In genomic region chr1:6967431-6968079, GRCh38 we compare ENCODE assay signal across 21 cellular contexts.
DNase-seq lines count a peak whose midpoint lies in the region.
"Had no signal": no experiment of that assay in that cellular context is flagged by ENCODE, and none has a peak within 500 bp of the region (broad histone marks: within the 10 kb centered on the region; RNA-seq: fewer than 3 reads in every experiment).

No MANE protein-coding gene starts in this region.

- H3K9me3 ChIP-seq in CD8-positive, alpha-beta memory T cell (ENCODE audit: low read length) = no peaks in the 10 kb centered on the region
- H3K9me3 ChIP-seq: upper lobe of right lung had no signal

- peak; percentile 78 for DNase-seq in Daoy (ENCODE audit: low read depth)
- DNase-seq in H7 = peak; percentile 31
- DNase-seq in SK-MEL-5 (ENCODE audit: low read depth, low spot score) = peak; percentile 32
- DNase-seq in foreskin melanocyte = peak; percentile 53
- DNase-seq in activated gamma-delta T cell treated with Interleukin-2 at 50 U/mL for 16 hours = no peak
- DNase-seq in dermis blood vessel endothelial cell = no peak
- no peak for DNase-seq in NCI-H774 (lab: John Stamatoyannopoulos, UW)
- DNase-seq in CD8-positive, alpha-beta memory T cell = no peak
- DNase-seq: activated CD8-positive, alpha-beta memory T cell treated with anti-CD3 and anti-CD28 coated beads, Interleukin-2, amount 10 ng/mL, durations not matched to agents 7 days and 5 days; DMS79; left cardiac atrium; NCI-H1092 treated with DMSO at 0.1 percent for 48 hours; NK-92 treated with Interleukin-12 subunit alpha and Interleukin-12 subunit beta, amount 100 ng/mL, for 24 hours; stimulated activated naive CD8-positive, alpha-beta T cell treated with anti-CD3 and anti-CD28 coated beads, Interleukin-15, Interleukin-2, amounts not matched to agents 100 U/mL and 50 U/mL, for 24 hours; T-helper 2 cell; upper lobe of right lung had no signal

- H3K9me3 Mint-ChIP-seq in CD8-positive, alpha-beta memory T cell = peaks cover 0 to 3% (median 0%) of the 10 kb centered on the region in 5 donors
- H3K9me3 Mint-ChIP-seq: activated T-helper 2 cell treated with anti-CD3 and anti-CD28 coated beads, Interferon-gamma antibody, Interleukin-2, Interleukin-4, amounts not matched to agents 10 μg/mL and 5 μg/mL and 100 μg/mL, durations not matched to agents 14 hours and 24 hours and 36 hours; central memory CD8-positive, alpha-beta T cell; mesothelial cell of epicardium; neural progenitor cell had no signal

- no peaks in the 10 kb centered on the region for H3K36me3 Mint-ChIP-seq in CD8-positive, alpha-beta memory T cell
- H3K36me3 Mint-ChIP-seq: activated CD8-positive, alpha-beta memory T cell treated with anti-CD3 and anti-CD28 coated beads, Interleukin-2, amount 10 ng/mL, durations not matched to agents 7 days and 5 days; CD14-positive monocyte; mesothelial cell of epicardium; neural progenitor cell had no signal

- H3K27me3 Mint-ChIP-seq in CD8-positive, alpha-beta memory T cell = peaks cover 26 to 61% of the 10 kb centered on the region in 2 donors

- H3K36me3 ChIP-seq in H7 (replicated peaks; ENCODE audit: control insufficient read depth, insufficient read depth, low read length) = no peaks in the 10 kb centered on the region
- H3K36me3 ChIP-seq in CD8-positive, alpha-beta memory T cell (ENCODE audit: insufficient read depth, low read length) = no peaks in the 10 kb centered on the region
- H3K36me3 ChIP-seq: neural progenitor cell, upper lobe of right lung had no signal

- in situ Hi-C loops in SK-MEL-5 (cut with HindIII; ENCODE audit: low pct_unique_long_range_greater_than_20kb, low sequenced_read_pairs) = no loop called here

- CTCF ChIA-PET in CD8-positive, alpha-beta memory T cell (lab: Charles Lee) = no interaction called here

- peaks cover 12 to 28% (median 15%) of the 10 kb centered on the region in 3 donors for H3K4me1 Mint-ChIP-seq in CD8-positive, alpha-beta memory T cell

- no peak overlapping the region for H3K27ac ChIP-seq in CD8-positive, alpha-beta memory T cell (ENCODE audit: low read depth, low read length)
- H3K27ac ChIP-seq: neural progenitor cell, upper lobe of right lung had no signal

- H3K27ac Mint-ChIP-seq in CD8-positive, alpha-beta memory T cell = no peak overlapping the region
- H3K27ac Mint-ChIP-seq: activated CD8-positive, alpha-beta memory T cell treated with anti-CD3 and anti-CD28 coated beads, Interleukin-2, amount 10 ng/mL, durations not matched to agents 7 days and 5 days; activated T-helper 2 cell treated with anti-CD3 and anti-CD28 coated beads, Interferon-gamma antibody, Interleukin-2, Interleukin-4, amounts not matched to agents 10 μg/mL and 5 μg/mL and 100 μg/mL, durations not matched to agents 14 hours and 24 hours and 36 hours; CD14-positive monocyte; mesothelial cell of epicardium; neural progenitor cell had no signal

- peaks cover 24% of the 10 kb centered on the region for H3K4me1 ChIP-seq in CD8-positive, alpha-beta memory T cell (ENCODE audit: insufficient read depth, low read length)

- no peaks in the 10 kb centered on the region; the same call in 1 of the 2 replicates for H3K27me3 ChIP-seq in H7 (ENCODE audit: control insufficient read depth, insufficient read depth, low read length)
- peaks cover 18% of the 10 kb centered on the region for H3K27me3 ChIP-seq in CD8-positive, alpha-beta memory T cell (ENCODE audit: insufficient read depth, low read length, poor library complexity, severe bottlenecking)
- H3K27me3 ChIP-seq: neural progenitor cell had no signal

- POLR2A ChIA-PET in CD8-positive, alpha-beta memory T cell (lab: Charles Lee) = no interaction called here

- H3K4me3 Mint-ChIP-seq in CD8-positive, alpha-beta memory T cell = no peak overlapping the region
- H3K4me3 Mint-ChIP-seq: activated CD8-positive, alpha-beta memory T cell treated with anti-CD3 and anti-CD28 coated beads, Interleukin-2, amount 10 ng/mL, durations not matched to agents 7 days and 5 days; central memory CD8-positive, alpha-beta T cell; mesothelial cell of epicardium; neural progenitor cell had no signal

- no peak overlapping the region for H3K4me3 ChIP-seq in H7 (ENCODE audit: insufficient read depth, low read depth, low read length)
- H3K4me3 ChIP-seq in CD8-positive, alpha-beta memory T cell (ENCODE audit: low read length) = no peak overlapping the region
- H3K4me3 ChIP-seq: neural progenitor cell, upper lobe of right lung had no signal

Comparison
In these comparisons a context has a peak if more than half of its experiments do, and no peak if none do; other contexts are left out.
1. DNase-seq: peak in Daoy (single experiment), H7 (single experiment), SK-MEL-5 (single experiment) and foreskin melanocyte (single experiment); none in activated gamma-delta T cell treated with Interleukin-2 at 50 U/mL for 16 hours (single experiment), dermis blood vessel endothelial cell (single experiment), NCI-H774 (single experiment) and CD8-positive, alpha-beta memory T cell (0 of 5).